Comparison of ENCODE assay signal across 1 cellular context in genomic region chr11:27528711-27529110, GRCh38.
TF ChIP-seq lines count a peak whose summit lies in the region.

No MANE protein-coding gene starts in this region.

TF ChIP-seq in WTC11, 78 proteins besides CTCF, POLR2A, EP300 and RAD21 (continued from another document):
- TF ChIP-seq, protein P1, sequence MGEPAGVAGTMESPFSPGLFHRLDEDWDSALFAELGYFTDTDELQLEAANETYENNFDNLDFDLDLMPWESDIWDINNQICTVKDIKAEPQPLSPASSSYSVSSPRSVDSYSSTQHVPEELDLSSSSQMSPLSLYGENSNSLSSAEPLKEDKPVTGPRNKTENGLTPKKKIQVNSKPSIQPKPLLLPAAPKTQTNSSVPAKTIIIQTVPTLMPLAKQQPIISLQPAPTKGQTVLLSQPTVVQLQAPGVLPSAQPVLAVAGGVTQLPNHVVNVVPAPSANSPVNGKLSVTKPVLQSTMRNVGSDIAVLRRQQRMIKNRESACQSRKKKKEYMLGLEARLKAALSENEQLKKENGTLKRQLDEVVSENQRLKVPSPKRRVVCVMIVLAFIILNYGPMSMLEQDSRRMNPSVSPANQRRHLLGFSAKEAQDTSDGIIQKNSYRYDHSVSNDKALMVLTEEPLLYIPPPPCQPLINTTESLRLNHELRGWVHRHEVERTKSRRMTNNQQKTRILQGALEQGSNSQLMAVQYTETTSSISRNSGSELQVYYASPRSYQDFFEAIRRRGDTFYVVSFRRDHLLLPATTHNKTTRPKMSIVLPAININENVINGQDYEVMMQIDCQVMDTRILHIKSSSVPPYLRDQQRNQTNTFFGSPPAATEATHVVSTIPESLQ (CRISPR knock-in tag; IDR thresholded peaks at IDR 0.05), result no peak
- no peak for TF ChIP-seq MAX (CRISPR knock-in tag; IDR thresholded peaks at IDR 0.05)
